16 cellular contexts compared by ENCODE assay signal in the genomic region with DNA sequence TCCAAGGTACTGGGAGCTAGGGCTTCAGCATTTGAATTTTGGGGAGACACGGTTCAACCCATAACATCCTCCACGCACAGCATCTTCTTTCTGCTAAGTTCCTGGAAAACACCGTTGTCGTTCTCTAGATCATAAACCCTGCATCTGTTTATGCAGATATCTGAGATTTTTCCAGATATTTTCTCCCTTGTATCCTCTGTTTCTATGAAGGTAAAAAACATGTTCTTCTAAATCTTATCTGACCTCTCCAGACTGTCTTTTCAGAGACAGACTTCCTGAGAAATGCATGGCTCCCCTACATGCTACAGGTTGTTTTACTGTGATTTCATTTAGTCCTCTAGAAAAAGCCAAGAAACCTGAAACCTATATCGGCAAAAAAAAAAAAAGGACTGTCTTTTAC.
"Had no signal": no experiment of that assay in that cellular context is flagged by ENCODE, and none has a peak within 500 bp of the region (broad histone marks: within the 10 kb centered on the region; RNA-seq: fewer than 3 reads in every experiment).

No MANE protein-coding gene starts in this region.

- H3K36me3 ChIP-seq: breast epithelium, esophagus muscularis mucosa, spleen, upper lobe of right lung had no signal

- H3K4me1 ChIP-seq: breast epithelium, esophagus muscularis mucosa, testis, upper lobe of right lung had no signal

- H3K4me3 ChIP-seq: breast epithelium, esophagus muscularis mucosa, testis, upper lobe of right lung had no signal

- H3K27ac Mint-ChIP-seq: activated naive CD8-positive, alpha-beta T cell treated with anti-CD3 and anti-CD28 coated beads, Interleukin-2, amount 10 ng/mL, durations not matched to agents 7 days and 5 days; nephron progenitor cell had no signal

- H3K27me3 Mint-ChIP-seq: activated naive CD8-positive, alpha-beta T cell treated with anti-CD3 and anti-CD28 coated beads, Interleukin-2, amount 10 ng/mL, durations not matched to agents 7 days and 5 days had no signal

- H3K27me3 ChIP-seq: breast epithelium, esophagus muscularis mucosa, spleen, testis, upper lobe of right lung had no signal

- H3K27ac ChIP-seq: breast epithelium, esophagus muscularis mucosa, spleen, testis, upper lobe of right lung had no signal

- H3K4me3 Mint-ChIP-seq: nephron progenitor cell had no signal

- DNase-seq: activated naive CD8-positive, alpha-beta T cell treated with anti-CD3 and anti-CD28 coated beads, Interleukin-2, amount 10 ng/mL, durations not matched to agents 7 days and 5 days; aorta; hypothalamus; left cardiac atrium; nephron progenitor cell; Right ventricle myocardium superior; SK-N-SH; spleen; stimulated activated CD4-positive, alpha-beta T cell treated with anti-CD3 and anti-CD28 coated beads, Interleukin-1b, Interleukin-23, amount 100 ng/mL, for 48 hours; stimulated activated naive CD4-positive, alpha-beta T cell; T-helper 2 cell; testis; upper lobe of right lung had no signal

- H3K9me3 ChIP-seq: breast epithelium, esophagus muscularis mucosa, SK-N-SH, spleen, testis, upper lobe of right lung had no signal

- ATAC-seq: left cardiac atrium, sciatic nerve, upper lobe of right lung had no signal
